ENCODE assay signal across 1 cellular context in the genomic region with DNA sequence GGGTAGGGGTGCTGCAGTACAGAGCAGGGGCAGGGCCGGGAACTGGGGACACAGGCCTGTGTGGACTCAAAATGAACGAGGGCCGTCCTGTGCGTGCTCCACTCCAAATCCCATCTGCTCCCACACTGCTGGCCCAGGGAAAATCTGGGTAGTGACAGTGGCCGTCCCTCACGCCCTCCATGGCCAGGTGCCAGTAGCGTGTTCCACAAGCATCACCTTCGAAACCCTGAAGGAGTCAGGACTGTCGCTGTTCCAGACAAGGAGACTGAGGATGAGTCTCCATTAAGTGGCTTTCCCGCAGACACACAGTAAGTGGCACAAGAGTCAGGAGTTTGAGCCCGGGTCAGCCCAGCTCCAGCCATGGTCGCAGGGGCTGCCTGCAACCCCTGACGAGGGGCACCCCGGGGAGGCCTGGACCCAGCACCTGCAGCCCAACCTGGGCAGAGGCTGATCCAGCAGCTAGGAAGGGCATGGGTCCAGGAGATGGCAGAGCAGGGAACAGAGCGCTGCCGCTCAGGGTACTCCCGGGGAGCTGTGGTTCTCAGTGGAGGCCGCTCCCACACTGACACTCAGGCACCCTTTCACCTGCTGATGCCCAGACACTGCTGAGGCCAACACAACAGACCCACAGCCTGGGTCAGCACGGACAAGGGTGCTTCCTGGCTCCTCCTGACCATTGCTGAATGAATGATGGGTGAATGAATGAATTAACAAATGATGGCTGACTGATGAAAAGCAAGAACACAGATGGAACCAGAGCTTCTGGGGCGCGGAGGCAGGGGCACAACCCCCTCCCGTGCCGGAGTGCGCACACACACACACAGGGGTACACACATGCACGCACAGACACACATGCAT.
TF ChIP-seq lines count a peak whose summit lies in the region.

No MANE protein-coding gene starts in this region.

TF ChIP-seq in H1, 55 proteins besides CTCF, POLR2A, EP300 and RAD21:
- TF ChIP-seq, protein P1, sequence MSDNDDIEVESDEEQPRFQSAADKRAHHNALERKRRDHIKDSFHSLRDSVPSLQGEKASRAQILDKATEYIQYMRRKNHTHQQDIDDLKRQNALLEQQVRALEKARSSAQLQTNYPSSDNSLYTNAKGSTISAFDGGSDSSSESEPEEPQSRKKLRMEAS (IDR thresholded peaks at IDR 0.05) = no peak
- TF ChIP-seq KDM5A (IDR thresholded peaks at IDR 0.05; ENCODE audit: low read length) = no peak
- TF ChIP-seq POLR2AphosphoS5 (IDR thresholded peaks at IDR 0.05; ENCODE audit: low read depth, low read length) = no peak
- TF ChIP-seq NRF1 (IDR thresholded peaks at IDR 0.05; ENCODE audit: low read depth, low read length) = no peak
